In genomic region chr13:98972059-98972458, GRCh38 we compare ENCODE assay signal across 1 cellular context.
TF ChIP-seq lines count a peak whose summit lies in the region.

No MANE protein-coding gene starts in this region.

TF ChIP-seq in endothelial cell of umbilical vein, 7 proteins besides CTCF, POLR2A, EP300 and RAD21:
- TF ChIP-seq JUN (IDR thresholded peaks at IDR 0.05; ENCODE audit: borderline replicate concordance, insufficient read depth, insufficient read length, low read depth) (no peak), POLR2AphosphoS5 (IDR thresholded peaks at IDR 0.05; ENCODE audit: insufficient read depth, low read depth, low read length) (no peak), EZH2 (IDR thresholded peaks at IDR 0.05; ENCODE audit: borderline replicate concordance, low read depth, low read length, severe bottlenecking) (no peak), MAX (IDR thresholded peaks at IDR 0.05; ENCODE audit: insufficient read depth, insufficient read length) (no peak), FOS (IDR thresholded peaks at IDR 0.05; ENCODE audit: borderline replicate concordance, insufficient read depth, low read length) (no peak), MYC (IDR thresholded peaks at IDR 0.05; ENCODE audit: low read depth, low read length) (no peak), GATA2 (IDR thresholded peaks at IDR 0.05; ENCODE audit: insufficient read depth, insufficient read length, low read depth, low read length) (no peak)
